In the genomic region with DNA sequence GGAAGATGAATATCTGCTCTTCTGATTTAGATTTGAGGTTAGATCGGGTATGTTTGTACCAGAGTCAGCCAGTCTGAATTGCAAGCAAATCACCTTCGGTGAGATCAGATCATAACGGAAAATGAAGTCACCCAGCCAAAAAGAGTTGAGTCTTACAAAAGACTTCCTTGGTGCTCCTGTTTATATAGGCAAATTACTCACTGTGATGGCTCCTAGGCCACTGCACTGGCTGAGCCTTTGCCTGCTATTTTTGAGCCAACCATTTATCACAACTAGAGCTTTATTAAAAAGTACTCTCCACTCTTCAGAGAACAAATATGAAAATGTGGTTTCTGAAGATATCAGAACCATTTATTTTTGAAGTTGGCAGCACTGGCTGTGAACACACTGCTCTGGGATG, we compare ENCODE assay signal across 15 cellular contexts.
DNase-seq lines count a peak whose midpoint lies in the region; ATAC-seq, FAIRE-seq and TF ChIP-seq lines count a peak whose summit lies in the region.
"Had no signal": no experiment of that assay in that cellular context is flagged by ENCODE, and none has a peak within 500 bp of the region (broad histone marks: within the 10 kb centered on the region; RNA-seq: fewer than 3 reads in every experiment).

No MANE protein-coding gene starts in this region.

- no peaks in the 10 kb centered on the region for H3K4me1 Mint-ChIP-seq in MCF 10A (ENCODE audit: insufficient read depth, unreplicated experiment)
- H3K4me1 Mint-ChIP-seq: CD14-positive monocyte had no signal

- DNase-seq in MCF 10A (ENCODE audit: unreplicated experiment) (peak; percentile 28), breast epithelium (ENCODE audit: low spot score in 2 of 2) (no peak), NCI-H345 (lab: John Stamatoyannopoulos, UW) (peak; percentile 31), bronchial epithelial cell (ENCODE audit: low read depth) (peak; percentile 18), testis (no peak), T-helper 1 cell (no peak)
- DNase-seq: Caco-2; HCEC 1CT; NK-92 treated with Interleukin-12 subunit alpha and Interleukin-12 subunit beta, amount 100 ng/mL, for 24 hours; PC-3 had no signal

- H3K27ac ChIP-seq in breast epithelium (no peak overlapping the region), testis (no peak overlapping the region)
- H3K27ac ChIP-seq: A549 had no signal

- POLR2A ChIA-PET in MCF 10A (lab: Yijun Ruan, JAX): no interaction called here

- ATAC-seq in GM21381 (IDR thresholded peaks at IDR 0.05; ENCODE audit: unreplicated experiment): no peak
- ATAC-seq: A549, GM12878, PC-3 had no signal

- H3K9me3 ChIP-seq in breast epithelium (no peaks in the 10 kb centered on the region), testis (no peaks in the 10 kb centered on the region)
- H3K9me3 ChIP-seq: A549, Caco-2 had no signal

- H3K4me3 ChIP-seq in breast epithelium (no peak overlapping the region), bronchial epithelial cell (ENCODE audit: low read depth, low read length) (no peak overlapping the region), testis (no peak overlapping the region)
- H3K4me3 ChIP-seq: A549, GM12878 had no signal

- H3K36me3 Mint-ChIP-seq in MCF 10A (ENCODE audit: insufficient read depth, unreplicated experiment): no peaks in the 10 kb centered on the region
- H3K36me3 Mint-ChIP-seq: CD14-positive monocyte had no signal

- CTCF ChIA-PET in MCF 10A (lab: Yijun Ruan, JAX): interaction anchor here (0.7 to 1.3 kb wide), 2 partner anchors 11 to 183 kb away, joined by 3 read pairs; no protein-coding TSS in a partner anchor

- H3K27me3 Mint-ChIP-seq in MCF 10A (ENCODE audit: insufficient read depth, unreplicated experiment): no peaks in the 10 kb centered on the region

- no peak for TF ChIP-seq POLR2A in breast epithelium (IDR thresholded peaks at IDR 0.05)
- no peak for TF ChIP-seq POLR2A in testis (IDR thresholded peaks at IDR 0.05)

- TF ChIP-seq CTCF in MCF 10A (IDR thresholded peaks at IDR 0.05; ENCODE audit: unreplicated experiment): no peak
- no peak for TF ChIP-seq CTCF in breast epithelium (IDR thresholded peaks at IDR 0.05)
- TF ChIP-seq CTCF in bronchial epithelial cell (IDR thresholded peaks at IDR 0.05; ENCODE audit: insufficient read depth, low read length, severe bottlenecking): no peak
- TF ChIP-seq CTCF in testis (IDR thresholded peaks at IDR 0.05): no peak

- no peak overlapping the region for H3K4me3 Mint-ChIP-seq in MCF 10A (ENCODE audit: unreplicated experiment)
- H3K4me3 Mint-ChIP-seq: CD14-positive monocyte had no signal

- BruUV-seq in MCF 10A (replicated peaks; lab: Mats Ljungman, UMichigan): no TSS peak

- no peaks in the 10 kb centered on the region for H3K4me1 ChIP-seq in breast epithelium
- H3K4me1 ChIP-seq in testis: no peaks in the 10 kb centered on the region
- H3K4me1 ChIP-seq: A549, Caco-2 had no signal

- no peaks in the 10 kb centered on the region for H3K27me3 ChIP-seq in breast epithelium
- H3K27me3 ChIP-seq in bronchial epithelial cell (ENCODE audit: control insufficient read depth, insufficient read depth, low read length): no peaks in the 10 kb centered on the region
- H3K27me3 ChIP-seq in testis: no peaks in the 10 kb centered on the region

- no peak overlapping the region for H3K27ac Mint-ChIP-seq in MCF 10A (ENCODE audit: low read depth, unreplicated experiment)
- H3K27ac Mint-ChIP-seq: CD14-positive monocyte had no signal

- no peak for FAIRE-seq in bronchial epithelial cell (lab: Jason Lieb, UNC)
- FAIRE-seq: A549, GM12878, GM18507 had no signal

- WGBS in testis, 2 donors: 67 to 73% methylated on average over 3 of the region's 3 CpGs

- H3K36me3 ChIP-seq in breast epithelium: no peaks in the 10 kb centered on the region
- no peaks in the 10 kb centered on the region for H3K36me3 ChIP-seq in bronchial epithelial cell (ENCODE audit: control insufficient read depth, insufficient read depth, low read length)
- H3K36me3 ChIP-seq in testis (ENCODE audit: low read depth, missing control alignments): no peaks in the 10 kb centered on the region

- intact Hi-C loops in MCF 10A (cut with micrococcal nuclease) (no loop called here), breast epithelium (cut with DNase I; ENCODE audit: low total_unique reads) (no loop called here), testis (cut with DNase I; ENCODE audit: low total_unique reads) (no loop called here)

- H3K9me3 Mint-ChIP-seq in MCF 10A (ENCODE audit: unreplicated experiment): peaks cover 59% of the 10 kb centered on the region

Comparison
In these comparisons a context has a peak if more than half of its experiments do, and no peak if none do; other contexts are left out.
1. DNase-seq: peak in MCF 10A (single experiment), NCI-H345 (single experiment) and bronchial epithelial cell (single experiment); none in breast epithelium (0 of 2), testis (single experiment) and T-helper 1 cell (0 of 5).